ENCODE assay signal across 8 cellular contexts in the genomic region with DNA sequence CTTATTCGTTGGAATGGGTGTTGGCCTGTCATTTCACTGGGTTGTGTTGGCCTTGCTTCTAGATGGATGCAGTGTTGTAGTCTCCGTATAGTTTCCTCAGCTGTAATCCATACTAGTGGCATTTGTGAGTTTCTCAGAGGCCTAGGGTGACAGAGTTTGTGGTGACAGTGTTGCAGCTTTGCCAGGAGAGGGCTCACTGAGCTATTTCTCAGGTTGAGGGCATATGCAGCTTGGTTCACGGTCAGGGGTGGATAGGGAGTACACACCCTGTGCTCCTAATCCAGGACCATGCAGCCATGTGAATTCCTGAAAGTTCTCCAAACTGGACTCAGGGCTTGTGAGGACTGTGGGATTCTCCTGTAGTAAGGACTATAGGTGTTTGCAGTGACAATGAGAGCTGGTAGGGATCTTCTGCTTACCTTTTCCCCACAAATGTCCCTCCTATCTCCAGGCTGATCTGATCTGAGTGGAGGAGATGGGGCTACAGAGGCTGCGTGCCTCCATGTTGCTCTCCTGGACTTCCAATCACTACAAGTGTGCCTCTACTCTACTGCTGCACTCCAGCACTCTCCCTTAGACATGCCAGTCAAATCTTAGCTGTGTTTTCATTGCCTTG.
DNase-seq lines count a peak whose midpoint lies in the region; ATAC-seq, FAIRE-seq and TF ChIP-seq lines count a peak whose summit lies in the region.

No MANE protein-coding gene starts in this region.

- ATAC-seq in GM18868 (IDR thresholded peaks at IDR 0.05; ENCODE audit: unreplicated experiment) (peak; percentile 88), left ventricle myocardium superior (no peak), GM19324 (IDR thresholded peaks at IDR 0.05; ENCODE audit: low FRiP score, unreplicated experiment) (no peak)
- ATAC-seq in effector memory CD8-positive, alpha-beta T cell (replicated peaks) = no peak

- H3K27me3 Mint-ChIP-seq in effector memory CD8-positive, alpha-beta T cell = peaks cover 19 to 39% of the 10 kb centered on the region in 2 donors

- H3K9me3 Mint-ChIP-seq in effector memory CD8-positive, alpha-beta T cell = peaks cover 0 to 7% of the 10 kb centered on the region in 2 donors

- H3K4me3 Mint-ChIP-seq in effector memory CD8-positive, alpha-beta T cell = no peak overlapping the region

- no peaks in the 10 kb centered on the region for H3K36me3 Mint-ChIP-seq in effector memory CD8-positive, alpha-beta T cell (ENCODE audit: insufficient read depth)

- FAIRE-seq in RCC 7860 (lab: Jason Lieb, UNC) = no peak

- no peak overlapping the region for H3K27ac Mint-ChIP-seq in effector memory CD8-positive, alpha-beta T cell

- TF ChIP-seq CTCF in fibroblast of villous mesenchyme (IDR thresholded peaks at IDR 0.05; ENCODE audit: insufficient read depth, low read depth, low read length) = peak; percentile 71

- DNase-seq in COR-L47 (lab: John Stamatoyannopoulos, UW) (peak; percentile 12), HK-2 (ENCODE audit: unreplicated experiment) (peak; percentile 21), RCC 7860 (ENCODE audit: low spot score) (peak; percentile 29), fibroblast of villous mesenchyme (ENCODE audit: low read depth) (peak; percentile 46), left ventricle myocardium superior (no peak)
- no peak for DNase-seq in effector memory CD8-positive, alpha-beta T cell

- intact Hi-C loops in left ventricle myocardium superior (cut with micrococcal nuclease) = no loop called here

- H3K4me1 Mint-ChIP-seq in effector memory CD8-positive, alpha-beta T cell (ENCODE audit: low read depth in 2 of 2) = no peaks in the 10 kb centered on the region

- H3K4me3 ChIP-seq in fibroblast of villous mesenchyme (ENCODE audit: low read depth, low read length) = no peak overlapping the region

Comparison
In these comparisons a context has a peak if more than half of its experiments do, and no peak if none do; other contexts are left out.
1. DNase-seq: peak in COR-L47 (single experiment), HK-2 (single experiment), RCC 7860 (single experiment) and fibroblast of villous mesenchyme (single experiment); none in effector memory CD8-positive, alpha-beta T cell (0 of 3) and left ventricle myocardium superior (single experiment).